Comparison of ENCODE assay signal across 15 cellular contexts in the genomic region with DNA sequence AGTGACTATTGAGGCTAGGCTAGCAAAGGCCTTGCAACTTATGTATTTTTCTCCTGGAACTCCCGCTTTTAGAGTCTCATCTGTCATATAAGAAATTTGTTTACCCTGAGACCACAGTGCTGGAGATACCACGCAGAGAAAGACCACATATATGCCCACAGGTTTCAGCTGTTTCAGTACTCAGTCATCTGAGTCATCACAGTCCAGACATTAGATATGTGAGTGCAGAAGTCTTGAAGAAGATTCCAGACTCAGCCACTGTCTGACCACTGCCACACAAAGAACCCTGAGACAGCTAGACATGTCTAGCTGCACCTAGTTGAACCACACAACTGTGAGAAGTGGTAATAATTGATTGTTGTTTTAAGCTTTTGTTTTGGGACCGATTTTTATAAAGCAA.
DNase-seq lines count a peak whose midpoint lies in the region; ATAC-seq and TF ChIP-seq lines count a peak whose summit lies in the region.
"Had no signal": no experiment of that assay in that cellular context is flagged by ENCODE, and none has a peak within 500 bp of the region (broad histone marks: within the 10 kb centered on the region; RNA-seq: fewer than 3 reads in every experiment).

No MANE protein-coding gene starts in this region.

- H3K27ac Mint-ChIP-seq in osteocyte (ENCODE audit: unreplicated experiment): no peak overlapping the region
- H3K27ac Mint-ChIP-seq: mesothelial cell of epicardium had no signal

- H3K27me3 Mint-ChIP-seq in osteocyte (ENCODE audit: unreplicated experiment): no peaks in the 10 kb centered on the region

- no peak overlapping the region for H3K4me3 Mint-ChIP-seq in osteocyte (ENCODE audit: unreplicated experiment)
- H3K4me3 Mint-ChIP-seq: mesothelial cell of epicardium had no signal

- no peak overlapping the region for H3K27ac ChIP-seq in psoas muscle
- H3K27ac ChIP-seq: esophagus squamous epithelium, PC-9 had no signal

- no peaks in the 10 kb centered on the region for H3K4me1 ChIP-seq in psoas muscle
- H3K4me1 ChIP-seq: esophagus squamous epithelium had no signal

- peak; percentile 65 for ATAC-seq in GM21723 (IDR thresholded peaks at IDR 0.05; ENCODE audit: unreplicated experiment)
- ATAC-seq in left colon: no peak
- no peak for ATAC-seq in psoas muscle

- H3K9me3 ChIP-seq in psoas muscle: no peaks in the 10 kb centered on the region
- H3K9me3 ChIP-seq: esophagus squamous epithelium had no signal

- H3K27me3 ChIP-seq in psoas muscle (ENCODE audit: insufficient read depth in 3 of 3, low read length in 2 of 3): no peaks in the 10 kb centered on the region
- H3K27me3 ChIP-seq: esophagus squamous epithelium had no signal

- H3K36me3 ChIP-seq in psoas muscle (ENCODE audit: insufficient read depth in 1 of 2, low read depth in 1 of 2): no peaks in the 10 kb centered on the region
- H3K36me3 ChIP-seq: esophagus squamous epithelium had no signal

- H3K4me3 ChIP-seq in GM12865 (ENCODE audit: low read depth, low read length) (no peak overlapping the region), epithelial cell of esophagus (ENCODE audit: low read length) (no peak overlapping the region), psoas muscle (no peak overlapping the region)
- H3K4me3 ChIP-seq: esophagus squamous epithelium, PC-9 had no signal

- 83 to 89% (median 86%) methylated on average over 3 of the region's 3 CpGs for WGBS in psoas muscle, 3 donors

- no peaks in the 10 kb centered on the region for H3K9me3 Mint-ChIP-seq in osteocyte (ENCODE audit: unreplicated experiment)
- H3K9me3 Mint-ChIP-seq: mesothelial cell of epicardium had no signal

- intact Hi-C loops in left colon (cut with DNase I, micrococcal nuclease): no loop called here
- intact Hi-C loops in psoas muscle (cut with DNase I): no loop called here

- no peaks in the 10 kb centered on the region for H3K36me3 Mint-ChIP-seq in osteocyte (ENCODE audit: unreplicated experiment)
- H3K36me3 Mint-ChIP-seq: mesothelial cell of epicardium had no signal

- H3K4me1 Mint-ChIP-seq in osteocyte (ENCODE audit: unreplicated experiment): peaks cover 12% of the 10 kb centered on the region
- H3K4me1 Mint-ChIP-seq: mesothelial cell of epicardium had no signal

- DNase-seq in GM12865 (ENCODE audit: low read depth) (peak; percentile 28), HT1080 (ENCODE audit: low read depth) (peak; percentile 56), epithelial cell of esophagus (ENCODE audit: low read depth) (peak; percentile 43), left colon (no peak), anterior cingulate cortex (lab: John Stamatoyannopoulos, UW) (no peak), psoas muscle (no peak), osteocyte (ENCODE audit: extremely low spot score, unreplicated experiment) (no peak)
- DNase-seq: activated gamma-delta T cell treated with Interleukin-2 at 50 U/mL for 16 hours; DMS79; esophagus squamous epithelium; Kasumi-1; stimulated activated naive CD4-positive, alpha-beta T cell treated with Interleukin-2 at 50 U/mL for 16 hours had no signal

- TF ChIP-seq CTCF in GM12865 (IDR thresholded peaks at IDR 0.05; ENCODE audit: insufficient read depth, low read depth, low read length, missing control alignments): no peak
- no peak for TF ChIP-seq CTCF in epithelial cell of esophagus (IDR thresholded peaks at IDR 0.05; ENCODE audit: insufficient read depth, low read depth, low read length, missing control alignments)
- TF ChIP-seq CTCF in psoas muscle (IDR thresholded peaks at IDR 0.05): no peak
- no peak for TF ChIP-seq CTCF in osteocyte (IDR thresholded peaks at IDR 0.05)

Comparison
In these comparisons a context has a peak if more than half of its experiments do, and no peak if none do; other contexts are left out.
1. DNase-seq: peak in GM12865 (single experiment), HT1080 (single experiment) and epithelial cell of esophagus (single experiment); none in left colon (0 of 2), anterior cingulate cortex (0 of 58), psoas muscle (0 of 2) and osteocyte (single experiment).